In genomic region chrX:38375888-38376287, GRCh38 we compare ENCODE assay signal across 8 cellular contexts. TPM values are rescaled to one million over a fixed set of nuclear protein-coding genes. Genes with fewer than 3 reads are reported as not detected.
A peak's percentile ranks its signal among the peaks of the same experiment; 100 is the strongest.
DNase-seq lines count a peak whose midpoint lies in the region; ATAC-seq and TF ChIP-seq lines count a peak whose summit lies in the region.

No MANE protein-coding gene starts in this region.

- no TSS peak for BruUV-seq in Calu3 (replicated peaks; lab: Mats Ljungman, UMichigan)

- no peak overlapping the region for H3K4me3 Mint-ChIP-seq in Calu3 (ENCODE audit: low read depth, unreplicated experiment)
- H3K4me3 Mint-ChIP-seq in CD4-positive, alpha-beta T cell, result no peak overlapping the region

- intact Hi-C loops in Calu3 (cut with micrococcal nuclease; ENCODE audit: unreplicated experiment), result loop anchor here (1.0 kb wide), 1 partner anchor 278 kb away; no protein-coding TSS in a partner anchor
- intact Hi-C loops in CD4-positive, alpha-beta T cell (cut with DNase I, micrococcal nuclease), result no loop called here

- no peaks in the 10 kb centered on the region for H3K4me1 Mint-ChIP-seq in Calu3 (ENCODE audit: low read depth, unreplicated experiment)
- no peaks in the 10 kb centered on the region for H3K4me1 Mint-ChIP-seq in CD4-positive, alpha-beta T cell (ENCODE audit: low read depth)

- no peak for ATAC-seq in CD4-positive, alpha-beta T cell (ENCODE audit: poor library complexity)

- H3K27me3 Mint-ChIP-seq in Calu3 (ENCODE audit: unreplicated experiment), result peaks cover 8% of the 10 kb centered on the region
- H3K27me3 Mint-ChIP-seq in CD4-positive, alpha-beta T cell, result peaks cover 6% of the 10 kb centered on the region

- H3K27me3 ChIP-seq in SJCRH30, result no peaks in the 10 kb centered on the region
- H3K27me3 ChIP-seq in CD4-positive, alpha-beta T cell (ENCODE audit: control insufficient read depth, insufficient read depth, low read length), result no peaks in the 10 kb centered on the region

- H3K9me3 ChIP-seq in HEK293 (ENCODE audit: control insufficient read depth, insufficient read depth, low read depth, low read length) (no peaks in the 10 kb centered on the region), SJCRH30 (replicated peaks) (no peaks in the 10 kb centered on the region)
- no peaks in the 10 kb centered on the region for H3K9me3 ChIP-seq in CD4-positive, alpha-beta T cell (ENCODE audit: control insufficient read depth, low read length)

- H3K27ac ChIP-seq in HEK293 (ENCODE audit: extremely low read depth, low read depth, low read length), result no peak overlapping the region
- no peak overlapping the region for H3K27ac ChIP-seq in SJCRH30
- no peak overlapping the region for H3K27ac ChIP-seq in CD4-positive, alpha-beta T cell (ENCODE audit: low read depth, low read length)

- DNase-seq in Calu3 (peak; percentile 4), SJCRH30 (peak; percentile 1 to 19), iris pigment epithelial cell (ENCODE audit: low read depth) (peak; percentile 13), T1000 (lab: John Stamatoyannopoulos, UW) (no peak), NCI-H146 (lab: John Stamatoyannopoulos, UW) (no peak)
- no peak for DNase-seq in stimulated activated CD4-positive, alpha-beta T cell treated with anti-CD3 and anti-CD28 coated beads, Interleukin-12 subunit alpha, Interleukin-12 subunit beta, amount 100 ng/mL, for 4 hours
- no peak for DNase-seq in CD4-positive, alpha-beta T cell

- no peaks in the 10 kb centered on the region for H3K36me3 Mint-ChIP-seq in Calu3 (ENCODE audit: insufficient read depth, unreplicated experiment)
- H3K36me3 Mint-ChIP-seq in CD4-positive, alpha-beta T cell (ENCODE audit: low read depth), result no peaks in the 10 kb centered on the region

- H3K4me1 ChIP-seq in HEK293 (ENCODE audit: control insufficient read depth, insufficient read depth, low read length) (no peaks in the 10 kb centered on the region), SJCRH30 (no peaks in the 10 kb centered on the region)

- TF ChIP-seq CTCF in Calu3 (IDR thresholded peaks at IDR 0.05; ENCODE audit: unreplicated experiment) (peak; percentile 23), HEK293 (tag by site-specific recombination; IDR thresholded peaks at IDR 0.05) (no peak)
- TF ChIP-seq CTCF in CD4-positive, alpha-beta T cell (IDR thresholded peaks at IDR 0.05), result no peak

- POLR2A ChIA-PET in HEK293 (lab: Yijun Ruan, JAX), result no interaction called here
- POLR2A ChIA-PET in CD4-positive, alpha-beta T cell (lab: Charles Lee), result no interaction called here

- no peaks in the 10 kb centered on the region for H3K9me3 Mint-ChIP-seq in Calu3 (ENCODE audit: low read depth, unreplicated experiment)
- H3K9me3 Mint-ChIP-seq in CD4-positive, alpha-beta T cell, result no peaks in the 10 kb centered on the region

- no peak overlapping the region for H3K4me3 ChIP-seq in HEK293 (ENCODE audit: low read depth, low read length)
- no peak overlapping the region for H3K4me3 ChIP-seq in SJCRH30

- H3K36me3 ChIP-seq in HEK293 (ENCODE audit: control insufficient read depth in 2 of 2, insufficient read depth in 1 of 2, low read length in 2 of 2) (no peaks in the 10 kb centered on the region), SJCRH30 (no peaks in the 10 kb centered on the region)

- CTCF ChIA-PET in Calu3 (lab: Charles Lee), result no interaction called here
- CTCF ChIA-PET in HEK293 (lab: Yijun Ruan, JAX), result interaction anchor here (0.6 to 1.5 kb wide), 15 partner anchors 9 to 302 kb away, joined by 3 to 9 read pairs (median 3); no protein-coding TSS in a partner anchor
- CTCF ChIA-PET in CD4-positive, alpha-beta T cell (lab: Charles Lee), result no interaction called here

- H3K27ac Mint-ChIP-seq in Calu3 (ENCODE audit: unreplicated experiment), result no peak overlapping the region
- no peak overlapping the region for H3K27ac Mint-ChIP-seq in CD4-positive, alpha-beta T cell

TF ChIP-seq in HEK293, 187 proteins besides CTCF, POLR2A, EP300 and RAD21:
- TF ChIP-seq GLIS1 (tag by site-specific recombination; IDR thresholded peaks at IDR 0.05), result no peak
- TF ChIP-seq ZNF654 (tag by site-specific recombination; IDR thresholded peaks at IDR 0.05; ENCODE audit: low read depth), result peak; percentile 21
- peak; percentile 43; the same call in 1 of the 2 replicates for TF ChIP-seq PRDM10 (tag by site-specific recombination; IDR thresholded peaks at IDR 0.05)
- TF ChIP-seq ZNF214 (tag by site-specific recombination; IDR thresholded peaks at IDR 0.05; ENCODE audit: borderline replicate concordance), result no peak

RNA-seq across cellular contexts. Expression of gene OTC, which starts 23.5 kb away (rescaled TPM):
- not detected in 2 replicates for total RNA-seq in Calu3 (2022)
- not detected in 2 replicates for total RNA-seq in SJCRH30 (2014; rRNA removed; shearing (Covaris generic))
- total RNA-seq in CD4-positive, alpha-beta T cell, result not detected

RNA-seq across cellular contexts. Expression of gene RPGR, which starts 48.6 kb away (rescaled TPM):
- 8.9 and 10.5 TPM in 2 replicates for total RNA-seq in Calu3 (2022)
- 8.4 and 9.8 TPM in 2 replicates for total RNA-seq in SJCRH30 (2014; rRNA removed; shearing (Covaris generic))
- 10 to 100 TPM; 17.1 to 18.2 TPM for total RNA-seq in CD4-positive, alpha-beta T cell

Comparison
In these comparisons a context has a peak if more than half of its experiments do, and no peak if none do; other contexts are left out.
1. DNase-seq: peak in Calu3 (single experiment), SJCRH30 (2 of 2) and iris pigment epithelial cell (single experiment); none in stimulated activated CD4-positive, alpha-beta T cell treated with anti-CD3 and anti-CD28 coated beads, Interleukin-12 subunit alpha, Interleukin-12 subunit beta, amount 100 ng/mL, for 4 hours (single experiment), T1000 (single experiment), CD4-positive, alpha-beta T cell (0 of 10) and NCI-H146 (single experiment).